In the genomic region with DNA sequence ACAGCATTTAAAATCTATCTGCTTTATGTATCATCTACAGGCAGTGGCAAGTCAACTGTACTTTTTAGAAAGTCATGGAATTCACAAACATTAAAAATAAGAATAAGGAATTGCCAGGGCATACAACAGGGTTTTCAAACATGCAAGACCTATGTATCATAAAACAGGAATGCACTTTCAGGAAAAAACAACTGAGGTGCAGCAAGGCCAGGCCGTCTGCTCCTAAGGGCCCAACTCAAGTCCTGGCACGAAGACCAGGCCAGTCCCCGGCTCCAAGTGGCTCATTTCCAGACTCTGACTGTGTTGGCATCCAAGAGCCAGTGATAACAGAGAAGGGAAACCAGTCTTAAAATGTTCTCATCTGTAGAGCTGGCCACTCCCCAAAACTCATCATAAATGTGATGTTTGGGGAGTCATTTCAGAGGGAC, we compare ENCODE assay signal across 8 cellular contexts. TPM values are rescaled to one million over a fixed set of nuclear protein-coding genes. Genes with fewer than 3 reads are reported as not detected.
DNase-seq lines count a peak whose midpoint lies in the region; ATAC-seq and TF ChIP-seq lines count a peak whose summit lies in the region.

No MANE protein-coding gene starts in this region.

- DNase-seq in EL (peak; percentile 94), ascending aorta (ENCODE audit: low spot score in 2 of 2) (peak; percentile 66 to 98), cardiac septum (ENCODE audit: low spot score) (peak; percentile 81), gastrocnemius medialis (peak in 1 of 2 donors; percentile 48), DMS114 treated with DMSO at 0.1 percent for 48 hours (lab: John Stamatoyannopoulos, UW; ENCODE audit: unreplicated experiment) (no peak)

- intact Hi-C loops in ascending aorta (cut with DNase I) (loop anchor here (1.0 to 5.0 kb wide), 3 partner anchors 11 to 169 kb away; no protein-coding TSS in a partner anchor), cardiac septum (cut with DNase I) (loop anchor here (5.0 kb wide), 1 partner anchor 46 kb away; no protein-coding TSS in a partner anchor), gastrocnemius medialis (cut with DNase I; ENCODE audit: low total_unique reads) (no loop called here)

- H3K27me3 ChIP-seq in ascending aorta (no peaks in the 10 kb centered on the region), gastrocnemius medialis (no peaks in the 10 kb centered on the region)

- no peaks in the 10 kb centered on the region for H3K9me3 ChIP-seq in ascending aorta
- no peaks in the 10 kb centered on the region for H3K9me3 ChIP-seq in gastrocnemius medialis

- ATAC-seq in gastrocnemius medialis (peak; percentile 35 to 46), HG03460 (IDR thresholded peaks at IDR 0.05; ENCODE audit: unreplicated experiment) (no peak), HG02798 (IDR thresholded peaks at IDR 0.05; ENCODE audit: poor library complexity, unreplicated experiment) (no peak), HG03457 (IDR thresholded peaks at IDR 0.05; ENCODE audit: unreplicated experiment) (no peak)

- H3K36me3 ChIP-seq in ascending aorta (no peaks in the 10 kb centered on the region), gastrocnemius medialis (no peaks in the 10 kb centered on the region)

- TF ChIP-seq CTCF in ascending aorta (IDR thresholded peaks at IDR 0.05): no peak
- TF ChIP-seq CTCF in gastrocnemius medialis (IDR thresholded peaks at IDR 0.05 in 4 of 5, conservative IDR thresholded peaks at IDR 0.05 in 1 of 5): no peak

- H3K4me3 ChIP-seq in ascending aorta: no peak overlapping the region
- H3K4me3 ChIP-seq in gastrocnemius medialis: no peak overlapping the region

- H3K4me1 ChIP-seq in ascending aorta (peaks cover 13 to 54% of the 10 kb centered on the region in 2 donors), gastrocnemius medialis (peaks cover 0 to 3% of the 10 kb centered on the region in 2 donors)

- H3K27ac ChIP-seq in ascending aorta: peak overlapping the region; percentile 83 to 90
- H3K27ac ChIP-seq in gastrocnemius medialis: no peak overlapping the region

- in situ Hi-C loops in gastrocnemius medialis (cut with MboI; ENCODE audit: low sequenced_read_pairs in 4 of 4): no loop called here

- no peak for TF ChIP-seq POLR2A in gastrocnemius medialis (IDR thresholded peaks at IDR 0.05)

RNA-seq across cellular contexts. Expression of gene RFX2, which starts 7.1 kb away (rescaled TPM):
- 107 TPM for total RNA-seq in ascending aorta
- 4.0 TPM for total RNA-seq in cardiac septum
- 10 to 100 TPM in 1 of 4 donors, 1 to 10 TPM in 2, under 1 TPM in 1; 0.31 to 10.5 (median 2.2) TPM for total RNA-seq in gastrocnemius medialis

RNA-seq across cellular contexts. Expression of gene ACSBG2, which starts 32.2 kb away (rescaled TPM):
- total RNA-seq in ascending aorta (not detected), cardiac septum (not detected), gastrocnemius medialis (not detected)

Comparison
In these comparisons a context has a peak if more than half of its experiments do, and no peak if none do; other contexts are left out.
1. H3K27ac ChIP-seq: peak in ascending aorta (2 of 2); none in gastrocnemius medialis (0 of 4).
2. ATAC-seq: peak in gastrocnemius medialis (2 of 2); none in HG03460 (single experiment), HG02798 (single experiment) and HG03457 (single experiment).